Comparison of ENCODE assay signal across 28 cellular contexts in genomic region chr4:153905231-153905630, GRCh38.
"Had no signal": no experiment of that assay in that cellular context is flagged by ENCODE, and none has a peak within 500 bp of the region (broad histone marks: within the 10 kb centered on the region; RNA-seq: fewer than 3 reads in every experiment).

No MANE protein-coding gene starts in this region.

- H3K36me3 ChIP-seq: colonic mucosa, esophagus squamous epithelium, gastroesophageal sphincter had no signal

- H3K4me3 ChIP-seq: colonic mucosa, esophagus squamous epithelium, gastroesophageal sphincter had no signal

- ATAC-seq: activated T-cell treated with anti-CD3 and anti-CD28 coated beads, Interleukin-2, amount 50 U/mL, for 72 hours; gastroesophageal sphincter; WTC11 had no signal

- H3K9me3 ChIP-seq: colonic mucosa, esophagus squamous epithelium, gastroesophageal sphincter had no signal

- H3K4me1 ChIP-seq: colonic mucosa, gastroesophageal sphincter had no signal

- H3K27ac ChIP-seq: colonic mucosa, epithelial cell of prostate, esophagus squamous epithelium, gastroesophageal sphincter, VCaP had no signal

- H3K27me3 ChIP-seq: colonic mucosa, esophagus squamous epithelium, gastroesophageal sphincter had no signal

- DNase-seq: activated CD4-positive, alpha-beta memory T cell treated with anti-CD3 and anti-CD28 coated beads, Interleukin-2, amount 10 ng/mL, durations not matched to agents 7 days and 5 days; activated CD4-positive, alpha-beta T cell treated with anti-CD3 and anti-CD28 coated beads for 1 hour; activated CD4-positive, alpha-beta T cell treated with anti-CD3 and anti-CD28 coated beads for 4 hours; activated CD4-positive, alpha-beta T cell treated with anti-CD3 and anti-CD28 coated beads, Interleukin-2, amount 10 ng/mL, durations not matched to agents 7 days and 5 days; activated CD4-positive, alpha-beta T cell treated with anti-CD3 and anti-CD28 coated beads, Interleukin-2, amount 50 U/mL, for 4 hours; activated CD8-positive, alpha-beta memory T cell treated with anti-CD3 and anti-CD28 coated beads, Interleukin-2, amount 50 U/mL, for 48 hours; activated gamma-delta T cell; activated naive CD4-positive, alpha-beta T cell; activated naive CD4-positive, alpha-beta T cell treated with anti-CD3 and anti-CD28 coated beads, Interleukin-2, amount 50 U/mL, for 16 hours; activated T-cell treated with anti-CD3 and anti-CD28 coated beads for 4 hours; activated T-cell treated with anti-CD3 and anti-CD28 coated beads, Interleukin-2, amount 50 U/mL, for 24 hours; activated T-cell treated with anti-CD3 and anti-CD28 coated beads, Interleukin-2, amount 50 U/mL, for 72 hours; amniotic stem cell; central memory CD4-positive, alpha-beta T cell; cerebellar nuclear complex; colonic mucosa; effector CD8-positive, alpha-beta T cell; esophagus squamous epithelium; foreskin melanocyte; T-helper 2 cell had no signal

- FAIRE-seq: astrocyte, endometrium, endothelial cell of umbilical vein, TTC549 had no signal
